ENCODE assay signal across 1 cellular context in the genomic region with DNA sequence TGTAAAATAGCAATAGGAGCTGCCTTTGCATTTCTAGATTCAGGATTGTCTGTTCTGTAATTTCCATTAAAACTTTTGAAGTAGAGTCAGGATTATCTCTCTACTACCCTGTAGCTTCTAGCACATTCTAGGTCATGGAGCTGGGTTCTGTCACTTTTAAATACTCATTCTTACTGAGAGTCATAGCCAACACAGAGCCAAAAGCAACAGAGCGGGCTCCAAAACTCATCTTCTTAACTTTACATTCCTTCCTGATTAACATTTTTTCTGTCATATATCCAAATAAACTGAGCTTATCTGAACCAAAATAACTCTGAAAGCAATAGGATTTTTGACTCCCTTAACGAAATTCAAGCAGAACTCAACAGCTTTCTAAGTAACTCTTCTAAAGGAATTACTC.
TF ChIP-seq lines count a peak whose summit lies in the region.

No MANE protein-coding gene starts in this region.

TF ChIP-seq in K562, 482 proteins besides CTCF, POLR2A, EP300 and RAD21 (continued from another document):
- TF ChIP-seq, protein P1, sequence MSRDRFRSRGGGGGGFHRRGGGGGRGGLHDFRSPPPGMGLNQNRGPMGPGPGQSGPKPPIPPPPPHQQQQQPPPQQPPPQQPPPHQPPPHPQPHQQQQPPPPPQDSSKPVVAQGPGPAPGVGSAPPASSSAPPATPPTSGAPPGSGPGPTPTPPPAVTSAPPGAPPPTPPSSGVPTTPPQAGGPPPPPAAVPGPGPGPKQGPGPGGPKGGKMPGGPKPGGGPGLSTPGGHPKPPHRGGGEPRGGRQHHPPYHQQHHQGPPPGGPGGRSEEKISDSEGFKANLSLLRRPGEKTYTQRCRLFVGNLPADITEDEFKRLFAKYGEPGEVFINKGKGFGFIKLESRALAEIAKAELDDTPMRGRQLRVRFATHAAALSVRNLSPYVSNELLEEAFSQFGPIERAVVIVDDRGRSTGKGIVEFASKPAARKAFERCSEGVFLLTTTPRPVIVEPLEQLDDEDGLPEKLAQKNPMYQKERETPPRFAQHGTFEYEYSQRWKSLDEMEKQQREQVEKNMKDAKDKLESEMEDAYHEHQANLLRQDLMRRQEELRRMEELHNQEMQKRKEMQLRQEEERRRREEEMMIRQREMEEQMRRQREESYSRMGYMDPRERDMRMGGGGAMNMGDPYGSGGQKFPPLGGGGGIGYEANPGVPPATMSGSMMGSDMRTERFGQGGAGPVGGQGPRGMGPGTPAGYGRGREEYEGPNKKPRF (IDR thresholded peaks at IDR 0.05; ENCODE audit: low read depth, low read length) = no peak
- no peak for TF ChIP-seq CHD2 (IDR thresholded peaks at IDR 0.05; ENCODE audit: low read depth, low read length)
- TF ChIP-seq POLR2B (IDR thresholded peaks at IDR 0.05; ENCODE audit: low read depth, partially characterized antibody) = no peak
- no peak for TF ChIP-seq SMARCA4 (IDR thresholded peaks at IDR 0.05)
- no peak for TF ChIP-seq ILK (tag; IDR thresholded peaks at IDR 0.05; ENCODE audit: borderline replicate concordance, low read depth)
- TF ChIP-seq, protein P2, sequence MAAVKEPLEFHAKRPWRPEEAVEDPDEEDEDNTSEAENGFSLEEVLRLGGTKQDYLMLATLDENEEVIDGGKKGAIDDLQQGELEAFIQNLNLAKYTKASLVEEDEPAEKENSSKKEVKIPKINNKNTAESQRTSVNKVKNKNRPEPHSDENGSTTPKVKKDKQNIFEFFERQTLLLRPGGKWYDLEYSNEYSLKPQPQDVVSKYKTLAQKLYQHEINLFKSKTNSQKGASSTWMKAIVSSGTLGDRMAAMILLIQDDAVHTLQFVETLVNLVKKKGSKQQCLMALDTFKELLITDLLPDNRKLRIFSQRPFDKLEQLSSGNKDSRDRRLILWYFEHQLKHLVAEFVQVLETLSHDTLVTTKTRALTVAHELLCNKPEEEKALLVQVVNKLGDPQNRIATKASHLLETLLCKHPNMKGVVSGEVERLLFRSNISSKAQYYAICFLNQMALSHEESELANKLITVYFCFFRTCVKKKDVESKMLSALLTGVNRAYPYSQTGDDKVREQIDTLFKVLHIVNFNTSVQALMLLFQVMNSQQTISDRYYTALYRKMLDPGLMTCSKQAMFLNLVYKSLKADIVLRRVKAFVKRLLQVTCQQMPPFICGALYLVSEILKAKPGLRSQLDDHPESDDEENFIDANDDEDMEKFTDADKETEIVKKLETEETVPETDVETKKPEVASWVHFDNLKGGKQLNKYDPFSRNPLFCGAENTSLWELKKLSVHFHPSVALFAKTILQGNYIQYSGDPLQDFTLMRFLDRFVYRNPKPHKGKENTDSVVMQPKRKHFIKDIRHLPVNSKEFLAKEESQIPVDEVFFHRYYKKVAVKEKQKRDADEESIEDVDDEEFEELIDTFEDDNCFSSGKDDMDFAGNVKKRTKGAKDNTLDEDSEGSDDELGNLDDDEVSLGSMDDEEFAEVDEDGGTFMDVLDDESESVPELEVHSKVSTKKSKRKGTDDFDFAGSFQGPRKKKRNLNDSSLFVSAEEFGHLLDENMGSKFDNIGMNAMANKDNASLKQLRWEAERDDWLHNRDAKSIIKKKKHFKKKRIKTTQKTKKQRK (IDR thresholded peaks at IDR 0.05; ENCODE audit: borderline replicate concordance, low read depth, low read length) = no peak
- TF ChIP-seq, protein P3, sequence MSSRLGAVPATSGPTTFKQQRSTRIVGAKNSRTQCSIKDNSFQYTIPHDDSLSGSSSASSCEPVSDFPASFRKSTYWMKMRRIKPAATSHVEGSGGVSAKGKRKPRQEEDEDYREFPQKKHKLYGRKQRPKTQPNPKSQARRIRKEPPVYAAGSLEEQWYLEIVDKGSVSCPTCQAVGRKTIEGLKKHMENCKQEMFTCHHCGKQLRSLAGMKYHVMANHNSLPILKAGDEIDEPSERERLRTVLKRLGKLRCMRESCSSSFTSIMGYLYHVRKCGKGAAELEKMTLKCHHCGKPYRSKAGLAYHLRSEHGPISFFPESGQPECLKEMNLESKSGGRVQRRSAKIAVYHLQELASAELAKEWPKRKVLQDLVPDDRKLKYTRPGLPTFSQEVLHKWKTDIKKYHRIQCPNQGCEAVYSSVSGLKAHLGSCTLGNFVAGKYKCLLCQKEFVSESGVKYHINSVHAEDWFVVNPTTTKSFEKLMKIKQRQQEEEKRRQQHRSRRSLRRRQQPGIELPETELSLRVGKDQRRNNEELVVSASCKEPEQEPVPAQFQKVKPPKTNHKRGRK (tag; IDR thresholded peaks at IDR 0.05) = no peak
- TF ChIP-seq MXD1 (CRISPR knock-in tag; IDR thresholded peaks at IDR 0.05; ENCODE audit: borderline replicate concordance, poor library complexity, severe bottlenecking) = no peak
- no peak for TF ChIP-seq CTBP1 (IDR thresholded peaks at IDR 0.05; ENCODE audit: borderline replicate concordance)
- no peak for TF ChIP-seq MEIS2 (IDR thresholded peaks at IDR 0.05; ENCODE audit: partially characterized antibody)
- no peak for TF ChIP-seq ZNF217 (CRISPR knock-in tag; IDR thresholded peaks at IDR 0.05)
- no peak for TF ChIP-seq GTF2E2 (tag; IDR thresholded peaks at IDR 0.05)
- no peak for TF ChIP-seq ZC3H4 (CRISPR knock-in tag; IDR thresholded peaks at IDR 0.05; ENCODE audit: borderline replicate concordance)
- TF ChIP-seq BHLHE40 (IDR thresholded peaks at IDR 0.05; ENCODE audit: low read length) = no peak
- TF ChIP-seq CHD4 (IDR thresholded peaks at IDR 0.05; ENCODE audit: insufficient read depth, insufficient replicate concordance, low read depth, low read length, poor library complexity, severe bottlenecking) = no peak
- no peak for TF ChIP-seq NFIC (IDR thresholded peaks at IDR 0.05)
